20 cellular contexts compared by ENCODE assay signal in the genomic region with DNA sequence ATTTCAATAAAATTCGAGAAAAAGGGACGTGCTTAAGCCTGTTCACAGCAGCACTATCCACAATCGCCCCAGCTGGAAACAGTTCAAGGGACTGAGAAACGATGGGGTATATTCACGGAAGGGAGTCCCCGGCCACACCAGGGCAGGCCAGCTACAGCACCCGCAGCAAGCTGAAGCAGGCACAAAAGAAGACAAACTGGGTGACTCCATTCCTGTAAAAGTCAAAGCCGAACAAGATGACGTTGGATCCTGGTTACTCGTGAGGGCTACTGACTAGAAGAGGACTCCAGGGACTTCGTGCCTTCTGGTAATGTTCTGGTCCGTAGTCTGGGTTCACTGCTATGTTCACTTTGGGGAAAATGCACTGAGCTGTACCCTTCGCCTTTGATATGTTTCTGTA. TPM values are rescaled to one million over a fixed set of nuclear protein-coding genes. Genes with fewer than 3 reads are reported as not detected.
DNase-seq lines count a peak whose midpoint lies in the region; ATAC-seq and TF ChIP-seq lines count a peak whose summit lies in the region.
"Had no signal": no experiment of that assay in that cellular context is flagged by ENCODE, and none has a peak within 500 bp of the region (broad histone marks: within the 10 kb centered on the region; RNA-seq: fewer than 3 reads in every experiment).

No MANE protein-coding gene starts in this region.

- H4K20me1 ChIP-seq in GM23248 (ENCODE audit: insufficient read depth), result no peaks in the 10 kb centered on the region

- H3K9me3 ChIP-seq in GM23248 (ENCODE audit: low read depth) (no peaks in the 10 kb centered on the region), mesenchymal stem cell (ENCODE audit: control insufficient read depth, low read length) (no peaks in the 10 kb centered on the region), spleen (no peaks in the 10 kb centered on the region)

- H3K36me3 Mint-ChIP-seq in activated T-helper 1 cell treated with anti-CD3 and anti-CD28 coated beads, Interleukin-12 subunit alpha, Interleukin-12 subunit beta, Interleukin-2, Interleukin-4 antibody, amounts not matched to agents 30 ng/mL and 10 ng/mL and 1 ng/mL, durations not matched to agents 14 hours and 24 hours and 36 hours (ENCODE audit: low read depth), result no peaks in the 10 kb centered on the region
- H3K36me3 Mint-ChIP-seq: natural killer cell treated with Interleukin-12 subunit alpha and Interleukin-12 subunit beta and Interleukin-15 and Interleukin-18, amount 100 ng/mL, for 72 hours; WTC11 had no signal

- no peak overlapping the region for H3K4me3 Mint-ChIP-seq in activated T-helper 1 cell treated with anti-CD3 and anti-CD28 coated beads, Interleukin-12 subunit alpha, Interleukin-12 subunit beta, Interleukin-2, Interleukin-4 antibody, amounts not matched to agents 30 ng/mL and 10 ng/mL and 1 ng/mL, durations not matched to agents 14 hours and 24 hours and 36 hours
- H3K4me3 Mint-ChIP-seq: dendritic cell treated with granulocyte-macrophage colony-stimulating factor and Interleukin-4, amounts not matched to agents 40 ng/mL and 50 ng/mL, for 4 days; natural killer cell treated with Interleukin-12 subunit alpha and Interleukin-12 subunit beta and Interleukin-15 and Interleukin-18, amount 100 ng/mL, for 72 hours; WTC11 had no signal

- H3K4me1 Mint-ChIP-seq in activated T-helper 1 cell treated with anti-CD3 and anti-CD28 coated beads, Interleukin-12 subunit alpha, Interleukin-12 subunit beta, Interleukin-2, Interleukin-4 antibody, amounts not matched to agents 30 ng/mL and 10 ng/mL and 1 ng/mL, durations not matched to agents 14 hours and 24 hours and 36 hours (ENCODE audit: low read depth), result no peaks in the 10 kb centered on the region

- no peaks in the 10 kb centered on the region for H3K36me3 ChIP-seq in GM23248 (ENCODE audit: low read depth)
- peaks cover 44% of the 10 kb centered on the region for H3K36me3 ChIP-seq in brain microvascular endothelial cell (replicated peaks)
- H3K36me3 ChIP-seq in mesenchymal stem cell (ENCODE audit: control insufficient read depth in 1 of 2, insufficient read depth in 2 of 2, low read depth in 1 of 2, low read length in 2 of 2), result peaks cover 0 to 35% of the 10 kb centered on the region in 2 experiments
- no peaks in the 10 kb centered on the region for H3K36me3 ChIP-seq in spleen

- ATAC-seq in HG02973 (IDR thresholded peaks at IDR 0.05; ENCODE audit: unreplicated experiment) (no peak), sciatic nerve (no peak)
- ATAC-seq: natural killer cell treated with Interleukin-12 subunit alpha and Interleukin-12 subunit beta and Interleukin-15 and Interleukin-18, amount 100 ng/mL, for 72 hours; WTC11 had no signal

- H3K9me3 Mint-ChIP-seq in activated T-helper 1 cell treated with anti-CD3 and anti-CD28 coated beads, Interleukin-12 subunit alpha, Interleukin-12 subunit beta, Interleukin-2, Interleukin-4 antibody, amounts not matched to agents 30 ng/mL and 10 ng/mL and 1 ng/mL, durations not matched to agents 14 hours and 24 hours and 36 hours, result no peaks in the 10 kb centered on the region
- H3K9me3 Mint-ChIP-seq: dendritic cell treated with granulocyte-macrophage colony-stimulating factor and Interleukin-4, amounts not matched to agents 40 ng/mL and 50 ng/mL, for 4 days; natural killer cell treated with Interleukin-12 subunit alpha and Interleukin-12 subunit beta and Interleukin-15 and Interleukin-18, amount 100 ng/mL, for 72 hours; WTC11 had no signal

- peak overlapping the region; percentile 82 for H2AK5ac ChIP-seq in mesenchymal stem cell (ENCODE audit: low read length, severe bottlenecking)

- peak overlapping the region; percentile 47; the same call in 1 of the 2 replicates for H3K27ac ChIP-seq in GM23248
- peak overlapping the region; percentile 93 for H3K27ac ChIP-seq in brain microvascular endothelial cell
- no peak overlapping the region for H3K27ac ChIP-seq in mesenchymal stem cell (ENCODE audit: low read length, poor library complexity, severe bottlenecking)
- H3K27ac ChIP-seq in spleen, result peak overlapping the region in 6 of 8 donors; percentile 47 to 83 (median 78)

- no peak for TF ChIP-seq POLR2A in spleen (IDR thresholded peaks at IDR 0.05)

- H3K23ac ChIP-seq in mesenchymal stem cell (ENCODE audit: low read length in 2 of 2), result no peak overlapping the region

- H3K4me3 ChIP-seq in GM23248, result no peak overlapping the region
- H3K4me3 ChIP-seq in brain microvascular endothelial cell (ENCODE audit: low read depth, low read length), result no peak overlapping the region
- H3K4me3 ChIP-seq in mesenchymal stem cell (ENCODE audit: insufficient read depth in 1 of 2, low read depth in 1 of 2, low read length in 2 of 2), result no peak overlapping the region
- no peak overlapping the region for H3K4me3 ChIP-seq in spleen

- peak overlapping the region; percentile 88 for H2BK120ac ChIP-seq in mesenchymal stem cell (ENCODE audit: low read depth, low read length)

- 94 to 96% methylated on average over 13 of the region's 13 CpGs for WGBS in GM23248 (ENCODE audit: low coverage in 1 of 2, low lambda C conversion rate in 2 of 2, missing lambda C conversion rate in 2 of 2), 2 experiments
- WGBS in mesenchymal stem cell, result 93% methylated on average over 12 of the region's 13 CpGs
- WGBS in spleen, 5 donors, result 77 to 85% (median 83%) methylated on average over 13 of the region's 13 CpGs

- H2AFZ ChIP-seq in GM23248 (no peak overlapping the region), mesenchymal stem cell (ENCODE audit: low read depth, low read length) (no peak overlapping the region)

- no peaks in the 10 kb centered on the region for H3K9me2 ChIP-seq in GM23248 (ENCODE audit: insufficient read depth)

- H3K27me3 Mint-ChIP-seq in activated T-helper 1 cell treated with anti-CD3 and anti-CD28 coated beads, Interleukin-12 subunit alpha, Interleukin-12 subunit beta, Interleukin-2, Interleukin-4 antibody, amounts not matched to agents 30 ng/mL and 10 ng/mL and 1 ng/mL, durations not matched to agents 14 hours and 24 hours and 36 hours (ENCODE audit: insufficient read depth), result peaks cover 5% of the 10 kb centered on the region

- peaks cover 10% of the 10 kb centered on the region for H3K79me1 ChIP-seq in mesenchymal stem cell (replicated peaks; ENCODE audit: low read length, poor library complexity, severe bottlenecking)

- H3K4me1 ChIP-seq in GM23248 (ENCODE audit: insufficient read depth) (peaks cover 48% of the 10 kb centered on the region), mesenchymal stem cell (ENCODE audit: control insufficient read depth, insufficient read depth, low read depth, low read length) (peaks cover 38% of the 10 kb centered on the region), spleen (peaks cover 0 to 26% (median 10%) of the 10 kb centered on the region in 6 donors)

- in situ Hi-C loops in GM23248 (cut with MboI) (no loop called here), brain microvascular endothelial cell (cut with HindIII; ENCODE audit: low pct_ligation_motif_present, low sequenced_read_pairs) (no loop called here)

- H3K27me3 ChIP-seq in GM23248 (replicated peaks; ENCODE audit: insufficient read depth), result no peaks in the 10 kb centered on the region
- no peaks in the 10 kb centered on the region for H3K27me3 ChIP-seq in brain microvascular endothelial cell (replicated peaks)
- H3K27me3 ChIP-seq in mesenchymal stem cell (ENCODE audit: control insufficient read depth in 1 of 2, insufficient read depth in 1 of 2, low read length in 2 of 2), result no peaks in the 10 kb centered on the region
- H3K27me3 ChIP-seq in spleen (replicated peaks in 1 of 7), result no peaks in the 10 kb centered on the region

- H3K4me2 ChIP-seq in GM23248 (ENCODE audit: unreplicated experiment) (no peak overlapping the region), mesenchymal stem cell (ENCODE audit: low read length, poor library complexity, severe bottlenecking) (no peak overlapping the region)

- peak overlapping the region; percentile 29 for H4K91ac ChIP-seq in mesenchymal stem cell (ENCODE audit: low read length)

- peak overlapping the region; percentile 1 for H4K8ac ChIP-seq in mesenchymal stem cell (ENCODE audit: low read length)

- H2BK12ac ChIP-seq in mesenchymal stem cell (ENCODE audit: low read length in 2 of 2), result peak overlapping the region; percentile 88 to 96

- peak overlapping the region; percentile 75 to 99 for H3K18ac ChIP-seq in mesenchymal stem cell (ENCODE audit: low read depth in 1 of 2, low read length in 2 of 2)

- H2BK5ac ChIP-seq in mesenchymal stem cell (ENCODE audit: low read depth, low read length, poor library complexity, severe bottlenecking), result no peak overlapping the region

- intact Hi-C loops in spleen (cut with DNase I; ENCODE audit: low total_unique reads) (no loop called here), sciatic nerve (cut with DNase I) (loop anchor here (10.0 kb wide), 1 partner anchor 55 kb away; a partner anchor contains a TSS)
- intact Hi-C loops in activated T-helper 1 cell treated with anti-CD3 and anti-CD28 coated beads, Interleukin-12 subunit alpha, Interleukin-12 subunit beta, Interleukin-2, Interleukin-4 antibody, amounts not matched to agents 30 ng/mL and 10 ng/mL and 1 ng/mL, durations not matched to agents 14 hours and 24 hours and 36 hours (cut with micrococcal nuclease), result no loop called here

- H3K79me2 ChIP-seq in GM23248 (ENCODE audit: insufficient read depth), result no peaks in the 10 kb centered on the region; the same call in 1 of the 2 replicates

- DNase-seq in GM23248 (no peak), brain microvascular endothelial cell (no peak), mesenchymal stem cell (no peak), spleen (no peak), sciatic nerve (ENCODE audit: low spot score) (no peak)
- no peak for DNase-seq in stimulated activated CD4-positive, alpha-beta T cell treated with anti-CD3 and anti-CD28 coated beads, Interleukin-1b, Interleukin-23, amount 100 ng/mL, for 48 hours
- no peak for DNase-seq in activated T-helper 1 cell treated with anti-CD3 and anti-CD28 coated beads, Interleukin-12 subunit alpha, Interleukin-12 subunit beta, Interleukin-2, Interleukin-4 antibody, amounts not matched to agents 30 ng/mL and 10 ng/mL and 1 ng/mL, durations not matched to agents 14 hours and 24 hours and 36 hours (ENCODE audit: low spot score)
- DNase-seq: activated CD8-positive, alpha-beta memory T cell treated with anti-CD3 and anti-CD28 coated beads for 24 hours; activated effector memory CD4-positive, alpha-beta T cell treated with Interleukin-2 at 50 U/mL for 16 hours; anterior cingulate cortex; Calu3; GDM1; hypothalamus; NCI-H1092 treated with DMSO at 0.1 percent for 48 hours; NCI-H82; stimulated activated CD4-positive, alpha-beta T cell treated with anti-CD3 and anti-CD28 coated beads, Interleukin-4, amount 100 ng/mL, for 24 hours had no signal

- H3K4ac ChIP-seq in mesenchymal stem cell (ENCODE audit: low read depth in 1 of 2, low read length in 2 of 2), result peak overlapping the region in 1 of 2 experiments; percentile 90

- TF ChIP-seq CTCF in brain microvascular endothelial cell (IDR thresholded peaks at IDR 0.05; ENCODE audit: low read depth, low read length, missing control alignments) (no peak), spleen (IDR thresholded peaks at IDR 0.05 in 8 of 11, conservative IDR thresholded peaks at IDR 0.05 in 3 of 11) (no peak)

- H3K27ac Mint-ChIP-seq in activated T-helper 1 cell treated with anti-CD3 and anti-CD28 coated beads, Interleukin-12 subunit alpha, Interleukin-12 subunit beta, Interleukin-2, Interleukin-4 antibody, amounts not matched to agents 30 ng/mL and 10 ng/mL and 1 ng/mL, durations not matched to agents 14 hours and 24 hours and 36 hours, result no peak overlapping the region
- H3K27ac Mint-ChIP-seq: dendritic cell treated with granulocyte-macrophage colony-stimulating factor and Interleukin-4, amounts not matched to agents 40 ng/mL and 50 ng/mL, for 4 days; natural killer cell treated with Interleukin-12 subunit alpha and Interleukin-12 subunit beta and Interleukin-15 and Interleukin-18, amount 100 ng/mL, for 72 hours; WTC11 had no signal

- H3K14ac ChIP-seq in mesenchymal stem cell (ENCODE audit: low read length in 2 of 2), result peak overlapping the region in 1 of 2 experiments; percentile 87

- peak overlapping the region; percentile 15 for H2BK15ac ChIP-seq in mesenchymal stem cell (ENCODE audit: low read depth, poor library complexity, severe bottlenecking)

- no peak overlapping the region for H3K9ac ChIP-seq in GM23248
- H3K9ac ChIP-seq in mesenchymal stem cell (ENCODE audit: low read length), result peak overlapping the region; percentile 77

- H3F3A ChIP-seq in GM23248 (ENCODE audit: insufficient read depth), result peaks cover 47% of the 10 kb centered on the region

RNA-seq across cellular contexts. Expression of a gene that starts 57.6 kb away (rescaled TPM):
- total RNA-seq in GM23248 (2014; rRNA removed; shearing (Covaris generic)), result 519 and 549 TPM in 2 replicates
- polyA plus RNA-seq in GM23248 (2016; fragmentation: Nextera tagmentation; extraction: Ambion mirVana) (183 and 184 TPM in 2 replicates), spleen (10 to 100 TPM; 37.9 to 71.7 (median 61.5) TPM)
- 2,271 TPM for polyA plus RNA-seq in mesenchymal stem cell (2013, experiment 1 of 2)
- 2,270 TPM for polyA plus RNA-seq in mesenchymal stem cell (2013, experiment 2 of 2)
- total RNA-seq in spleen (100 to 1,000 TPM; 251 to 959 (median 365) TPM), sciatic nerve (423 TPM)
- total RNA-seq in activated T-helper 1 cell treated with anti-CD3 and anti-CD28 coated beads, Interleukin-12 subunit alpha, Interleukin-12 subunit beta, Interleukin-2, Interleukin-4 antibody, amounts not matched to agents 30 ng/mL and 10 ng/mL and 1 ng/mL, durations not matched to agents 14 hours and 24 hours and 36 hours, result not detected in 2 replicates
- total RNA-seq: natural killer cell treated with Interleukin-12 subunit alpha and Interleukin-12 subunit beta and Interleukin-15 and Interleukin-18, amount 100 ng/mL, for 72 hours had no signal

RNA-seq across cellular contexts. Expression of a gene that starts 57.8 kb away (rescaled TPM):
- 455 and 524 TPM in 2 replicates for total RNA-seq in GM23248 (2014; rRNA removed; shearing (Covaris generic))
- 137 and 146 TPM in 2 replicates for polyA plus RNA-seq in GM23248 (2016; fragmentation: Nextera tagmentation; extraction: Ambion mirVana)
- 2,099 TPM for polyA plus RNA-seq in mesenchymal stem cell (2013, experiment 1 of 2)
- 2,053 TPM for polyA plus RNA-seq in mesenchymal stem cell (2013, experiment 2 of 2)
- total RNA-seq in spleen, result 100 to 1,000 TPM; 296 to 712 (median 410) TPM
- 100 to 1,000 TPM in 1 of 3 donors, 10 to 100 TPM in 2; 52.6 to 116 (median 76.3) TPM for polyA plus RNA-seq in spleen
- total RNA-seq in activated T-helper 1 cell treated with anti-CD3 and anti-CD28 coated beads, Interleukin-12 subunit alpha, Interleukin-12 subunit beta, Interleukin-2, Interleukin-4 antibody, amounts not matched to agents 30 ng/mL and 10 ng/mL and 1 ng/mL, durations not matched to agents 14 hours and 24 hours and 36 hours, result 0.10 TPM in 1 of 2 replicates, not detected in the other
- total RNA-seq in sciatic nerve, result 417 TPM
- total RNA-seq: natural killer cell treated with Interleukin-12 subunit alpha and Interleukin-12 subunit beta and Interleukin-15 and Interleukin-18, amount 100 ng/mL, for 72 hours had no signal

Comparison
In these comparisons a context has a peak if more than half of its experiments do, and no peak if none do; other contexts are left out.
1. RNA of a gene that starts 57.6 kb away (total RNA-seq): 519 to 549 TPM in GM23248, 423 TPM in sciatic nerve (single experiment) and 251 to 959 TPM in spleen; not detected in activated T-helper 1 cell treated with anti-CD3 and anti-CD28 coated beads, Interleukin-12 subunit alpha, Interleukin-12 subunit beta, Interleukin-2, Interleukin-4 antibody, amounts not matched to agents 30 ng/mL and 10 ng/mL and 1 ng/mL, durations not matched to agents 14 hours and 24 hours and 36 hours; every median in the first group is over 100 times any median in the second.
2. RNA of a gene that starts 57.8 kb away (total RNA-seq): 455 to 524 TPM in GM23248, 417 TPM in sciatic nerve (single experiment) and 296 to 712 TPM in spleen; 0.10 TPM in activated T-helper 1 cell treated with anti-CD3 and anti-CD28 coated beads, Interleukin-12 subunit alpha, Interleukin-12 subunit beta, Interleukin-2, Interleukin-4 antibody, amounts not matched to agents 30 ng/mL and 10 ng/mL and 1 ng/mL, durations not matched to agents 14 hours and 24 hours and 36 hours; every median in the first group is over 100 times any median in the second.